In the genomic region with DNA sequence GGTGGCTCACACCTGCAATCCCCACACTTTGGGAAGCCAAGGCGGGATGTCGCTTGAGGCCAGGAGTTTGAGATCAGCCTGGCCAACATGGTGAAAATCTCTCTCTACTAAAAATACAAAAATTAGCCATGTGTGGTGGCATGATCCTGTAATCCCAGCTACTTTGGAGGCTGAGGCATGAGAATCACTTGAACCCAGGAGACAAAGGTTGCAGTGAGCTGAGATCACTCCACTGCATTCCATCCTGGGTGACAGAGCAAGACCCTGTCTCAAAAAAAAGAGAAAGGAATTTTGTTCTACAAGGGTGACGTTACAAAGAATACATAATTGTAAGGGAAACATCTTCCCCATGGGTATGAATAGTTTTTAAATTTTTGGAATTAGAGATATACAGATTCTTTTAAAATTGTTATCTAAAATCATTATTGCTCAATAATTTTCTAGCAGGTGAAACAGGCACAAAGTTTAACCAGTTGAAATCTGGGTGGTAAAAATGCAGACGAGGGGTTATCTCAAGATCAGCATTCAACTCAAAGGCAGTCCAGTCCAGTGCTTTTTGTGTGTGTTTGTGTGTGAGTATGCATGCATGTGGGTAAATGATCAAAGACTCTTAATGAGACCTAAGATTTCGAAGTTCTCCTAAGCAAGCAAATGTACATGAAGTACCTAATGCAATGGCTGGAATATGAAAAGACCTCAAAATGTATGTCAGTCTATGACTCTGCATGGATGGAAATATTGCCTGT, we compare ENCODE assay signal across 17 cellular contexts.
"Had no signal": no experiment of that assay in that cellular context is flagged by ENCODE, and none has a peak within 500 bp of the region (broad histone marks: within the 10 kb centered on the region; RNA-seq: fewer than 3 reads in every experiment).

No MANE protein-coding gene starts in this region.

- ATAC-seq: activated CD8-positive, alpha-beta T cell treated with anti-CD3 and anti-CD28 coated beads for 36 hours; activated T-helper 17 cell treated with anti-CD3 and anti-CD28 coated beads, Interleukin-2, amount 50 U/mL, for 72 hours; body of pancreas; left ventricle myocardium superior; naive thymus-derived CD8-positive, alpha-beta T cell; sciatic nerve; stimulated activated naive CD8-positive, alpha-beta T cell treated with anti-CD3 and anti-CD28 coated beads, Interleukin-15, amount 100 ng/mL, for 72 hours had no signal

- H3K9me3 Mint-ChIP-seq: activated CD8-positive, alpha-beta T cell treated with anti-CD3 and anti-CD28 coated beads for 36 hours had no signal

- H3K27ac ChIP-seq: body of pancreas, pancreas had no signal

- H3K27ac Mint-ChIP-seq: activated CD4-positive, alpha-beta T cell treated with anti-CD3 and anti-CD28 coated beads, Interleukin-2, amount 10 ng/mL, durations not matched to agents 24 days and 14 days; activated CD8-positive, alpha-beta T cell treated with anti-CD3 and anti-CD28 coated beads for 36 hours; activated naive CD8-positive, alpha-beta T cell treated with anti-CD3 and anti-CD28 coated beads, Interleukin-2, amount 10 ng/mL, durations not matched to agents 7 days and 5 days; activated T-helper 17 cell treated with anti-CD3 and anti-CD28 coated beads, Interleukin-2, amount 50 U/mL, for 72 hours; naive thymus-derived CD8-positive, alpha-beta T cell had no signal

- H3K4me1 Mint-ChIP-seq: activated CD4-positive, alpha-beta T cell treated with anti-CD3 and anti-CD28 coated beads, Interleukin-2, amount 10 ng/mL, durations not matched to agents 24 days and 14 days; activated naive CD8-positive, alpha-beta T cell treated with anti-CD3 and anti-CD28 coated beads, Interleukin-2, amount 10 ng/mL, durations not matched to agents 7 days and 5 days; activated T-helper 17 cell treated with anti-CD3 and anti-CD28 coated beads, Interleukin-2, amount 50 U/mL, for 72 hours; naive thymus-derived CD8-positive, alpha-beta T cell; stimulated activated naive CD8-positive, alpha-beta T cell treated with anti-CD3 and anti-CD28 coated beads, Interleukin-15, amount 100 ng/mL, for 72 hours had no signal

- DNase-seq: activated CD4-positive, alpha-beta T cell treated with anti-CD3 and anti-CD28 coated beads, Interleukin-2, amount 10 ng/mL, durations not matched to agents 24 days and 14 days; activated CD8-positive, alpha-beta T cell treated with anti-CD3 and anti-CD28 coated beads for 36 hours; activated naive CD4-positive, alpha-beta T cell treated with Interleukin-2 at 50 U/mL for 16 hours; activated naive CD8-positive, alpha-beta T cell treated with anti-CD3 and anti-CD28 coated beads, Interleukin-2, amount 10 ng/mL, durations not matched to agents 7 days and 5 days; activated T-cell treated with anti-CD3 and anti-CD28 coated beads, Interleukin-2, amount 50 U/mL, for 1 hour; amygdala; body of pancreas; caudate nucleus; erythroblast; left ventricle myocardium superior; naive thymus-derived CD8-positive, alpha-beta T cell; pancreas; stimulated activated CD4-positive, alpha-beta T cell treated with anti-CD3 and anti-CD28 coated beads, Interleukin-4, amount 100 ng/mL, for 1 hour; stimulated activated naive CD8-positive, alpha-beta T cell treated with anti-CD3 and anti-CD28 coated beads, Interleukin-15, amount 100 ng/mL, for 72 hours had no signal

- H3K9me3 ChIP-seq: body of pancreas, pancreas had no signal

- H3K27me3 ChIP-seq: body of pancreas, pancreas had no signal

- H3K27me3 Mint-ChIP-seq: activated CD4-positive, alpha-beta T cell treated with anti-CD3 and anti-CD28 coated beads, Interleukin-2, amount 10 ng/mL, durations not matched to agents 24 days and 14 days; activated naive CD8-positive, alpha-beta T cell treated with anti-CD3 and anti-CD28 coated beads, Interleukin-2, amount 10 ng/mL, durations not matched to agents 7 days and 5 days; activated T-helper 17 cell treated with anti-CD3 and anti-CD28 coated beads, Interleukin-2, amount 50 U/mL, for 72 hours; stimulated activated naive CD8-positive, alpha-beta T cell treated with anti-CD3 and anti-CD28 coated beads, Interleukin-15, amount 100 ng/mL, for 72 hours had no signal

- H3K36me3 ChIP-seq: pancreas had no signal

- H3K4me2 ChIP-seq: smooth muscle cell had no signal

- H3K4me3 ChIP-seq: body of pancreas, pancreas, smooth muscle cell had no signal

- H3K36me3 Mint-ChIP-seq: activated naive CD8-positive, alpha-beta T cell treated with anti-CD3 and anti-CD28 coated beads, Interleukin-2, amount 10 ng/mL, durations not matched to agents 7 days and 5 days; naive thymus-derived CD8-positive, alpha-beta T cell had no signal

- H3K4me3 Mint-ChIP-seq: activated CD4-positive, alpha-beta T cell treated with anti-CD3 and anti-CD28 coated beads, Interleukin-2, amount 10 ng/mL, durations not matched to agents 24 days and 14 days; activated CD8-positive, alpha-beta T cell treated with anti-CD3 and anti-CD28 coated beads for 36 hours; activated naive CD8-positive, alpha-beta T cell treated with anti-CD3 and anti-CD28 coated beads, Interleukin-2, amount 10 ng/mL, durations not matched to agents 7 days and 5 days; activated T-helper 17 cell treated with anti-CD3 and anti-CD28 coated beads, Interleukin-2, amount 50 U/mL, for 72 hours; naive thymus-derived CD8-positive, alpha-beta T cell; stimulated activated naive CD8-positive, alpha-beta T cell treated with anti-CD3 and anti-CD28 coated beads, Interleukin-15, amount 100 ng/mL, for 72 hours had no signal
